Comparison of ENCODE assay signal across 19 cellular contexts in the genomic region with DNA sequence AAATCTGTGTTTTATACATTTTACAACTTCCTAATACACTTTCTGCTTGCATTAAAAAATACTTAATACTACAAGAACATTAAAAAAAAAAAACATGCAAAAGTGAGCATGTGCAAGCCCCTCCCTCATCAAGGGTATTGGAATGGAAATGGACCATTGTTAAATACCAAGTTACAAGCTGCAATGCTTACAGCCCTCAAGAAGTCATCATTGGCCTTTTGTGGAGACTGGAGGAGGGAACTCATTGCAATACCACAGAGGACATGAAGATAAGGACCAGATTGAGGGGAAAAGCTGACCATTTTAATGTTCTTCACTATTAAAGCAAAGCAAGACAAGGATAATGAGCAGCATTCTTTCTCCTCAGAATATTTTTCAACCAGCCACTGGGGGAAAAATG.
DNase-seq lines count a peak whose midpoint lies in the region; ATAC-seq and TF ChIP-seq lines count a peak whose summit lies in the region.
"Had no signal": no experiment of that assay in that cellular context is flagged by ENCODE, and none has a peak within 500 bp of the region (broad histone marks: within the 10 kb centered on the region; RNA-seq: fewer than 3 reads in every experiment).

No MANE protein-coding gene starts in this region.

- H3K4me3 Mint-ChIP-seq in glutamatergic neuron (ENCODE audit: unreplicated experiment), result peak overlapping the region; percentile 25
- no peak overlapping the region for H3K4me3 Mint-ChIP-seq in neural progenitor cell
- H3K4me3 Mint-ChIP-seq: CD14-positive monocyte; CD8-positive, alpha-beta T cell; HFFc6 had no signal

- no peaks in the 10 kb centered on the region for H3K27me3 ChIP-seq in H7 (ENCODE audit: control insufficient read depth, insufficient read depth, low read length)
- H3K27me3 ChIP-seq in neural progenitor cell, result no peaks in the 10 kb centered on the region
- H3K27me3 ChIP-seq: BE2C had no signal

- H3K4me1 Mint-ChIP-seq in glutamatergic neuron (ENCODE audit: low read depth, unreplicated experiment) (peaks cover 61% of the 10 kb centered on the region), neural progenitor cell (peaks cover 21% of the 10 kb centered on the region)

- H3K27ac Mint-ChIP-seq in glutamatergic neuron (ENCODE audit: unreplicated experiment) (peak overlapping the region; percentile 73), neural progenitor cell (no peak overlapping the region)
- H3K27ac Mint-ChIP-seq: CD8-positive, alpha-beta T cell; HFFc6 had no signal

- no peak overlapping the region for H3K4me2 ChIP-seq in neural progenitor cell

- H3K9me3 ChIP-seq in neural progenitor cell (ENCODE audit: low read depth), result no peaks in the 10 kb centered on the region
- H3K9me3 ChIP-seq: BE2C had no signal

- TF ChIP-seq CTCF in glutamatergic neuron (IDR thresholded peaks at IDR 0.05; ENCODE audit: partially characterized antibody, unreplicated experiment) (no peak), neural progenitor cell (IDR thresholded peaks at IDR 0.05) (no peak)

- no peaks in the 10 kb centered on the region for H3K79me2 ChIP-seq in neural progenitor cell (ENCODE audit: low read depth)

- no peak overlapping the region for H2AFZ ChIP-seq in neural progenitor cell (replicated peaks)

- peaks cover 23% of the 10 kb centered on the region for H4K20me1 ChIP-seq in neural progenitor cell (ENCODE audit: low read depth)

- ATAC-seq in GM21528 (IDR thresholded peaks at IDR 0.05; ENCODE audit: low FRiP score, unreplicated experiment) (no peak), GM19397 (IDR thresholded peaks at IDR 0.05; ENCODE audit: unreplicated experiment) (no peak), GM18517 (IDR thresholded peaks at IDR 0.05; ENCODE audit: unreplicated experiment) (no peak)
- ATAC-seq: CD8-positive, alpha-beta T cell; HCT116 had no signal

- H3K4me3 ChIP-seq in H7 (ENCODE audit: insufficient read depth, low read depth, low read length), result no peak overlapping the region
- H3K4me3 ChIP-seq in neural progenitor cell, result no peak overlapping the region

- H3K27ac ChIP-seq in neural progenitor cell, result no peak overlapping the region

- no peaks in the 10 kb centered on the region for H3K36me3 Mint-ChIP-seq in glutamatergic neuron (ENCODE audit: unreplicated experiment)
- H3K36me3 Mint-ChIP-seq in neural progenitor cell, result peaks cover 2% of the 10 kb centered on the region

- H3K4me1 ChIP-seq in neural progenitor cell, result peaks cover 8% of the 10 kb centered on the region

- no peaks in the 10 kb centered on the region for H3F3A ChIP-seq in neural progenitor cell (ENCODE audit: low read depth)

- no peak overlapping the region for H3K9ac ChIP-seq in neural progenitor cell

- peaks cover 18% of the 10 kb centered on the region for H3K9me3 Mint-ChIP-seq in glutamatergic neuron (ENCODE audit: unreplicated experiment)
- no peaks in the 10 kb centered on the region for H3K9me3 Mint-ChIP-seq in neural progenitor cell
- H3K9me3 Mint-ChIP-seq: CD8-positive, alpha-beta T cell; HFFc6 had no signal

- DNase-seq in H7 (peak; percentile 51), OCI-M1 (lab: John Stamatoyannopoulos, UW) (peak; percentile 1), glutamatergic neuron (no peak), neural progenitor cell (ENCODE audit: low spot score) (no peak)
- DNase-seq: ACHN; BE2C; Calu3; CD8-positive, alpha-beta T cell; DMS79 treated with DMSO at 0.1 percent for 48 hours; GF-D8; GOT3; HFFc6; Kasumi-1; KG1 had no signal

- no peaks in the 10 kb centered on the region for H3K36me3 ChIP-seq in H7 (replicated peaks; ENCODE audit: control insufficient read depth, insufficient read depth, low read length)
- no peaks in the 10 kb centered on the region for H3K36me3 ChIP-seq in neural progenitor cell
- H3K36me3 ChIP-seq: BE2C had no signal

- H3K27me3 Mint-ChIP-seq in glutamatergic neuron (ENCODE audit: unreplicated experiment), result peaks cover 19% of the 10 kb centered on the region
- no peaks in the 10 kb centered on the region for H3K27me3 Mint-ChIP-seq in neural progenitor cell (ENCODE audit: insufficient read depth, low read depth)

Comparison
In these comparisons a context has a peak if more than half of its experiments do, and no peak if none do; other contexts are left out.
1. DNase-seq: peak in H7 (single experiment) and OCI-M1 (single experiment); none in glutamatergic neuron (single experiment) and neural progenitor cell (single experiment).